8 cellular contexts compared by ENCODE assay signal in genomic region chr5:76582252-76583162, GRCh38. TPM values are rescaled to one million over a fixed set of nuclear protein-coding genes. Genes with fewer than 3 reads are reported as not detected.
A peak's percentile ranks its signal among the peaks of the same experiment; 100 is the strongest.
DNase-seq lines count a peak whose midpoint lies in the region; ATAC-seq and TF ChIP-seq lines count a peak whose summit lies in the region.

No MANE protein-coding gene starts in this region.

- intact Hi-C loops in CD14-positive monocyte (cut with micrococcal nuclease) = loop anchor here in 1 of 2 donors (5.0 to 10.0 kb wide), 2 partner anchors 35 to 178 kb away; partner anchors contain the start of gene IQGAP2

- no peaks in the 10 kb centered on the region for H3K9me3 Mint-ChIP-seq in CD14-positive monocyte
- no peaks in the 10 kb centered on the region for H3K9me3 Mint-ChIP-seq in activated naive CD8-positive, alpha-beta T cell treated with anti-CD3 and anti-CD28 coated beads for 36 hours
- H3K9me3 Mint-ChIP-seq in stimulated activated naive CD8-positive, alpha-beta T cell treated with anti-CD3 and anti-CD28 coated beads, Interleukin-15, Interleukin-2, amounts not matched to agents 100 ng/mL and 50 ng/mL, for 24 hours = no peaks in the 10 kb centered on the region

- peaks cover 28 to 40% of the 10 kb centered on the region in 2 donors for H3K36me3 Mint-ChIP-seq in CD14-positive monocyte
- peaks cover 1% of the 10 kb centered on the region for H3K36me3 Mint-ChIP-seq in activated naive CD8-positive, alpha-beta T cell treated with anti-CD3 and anti-CD28 coated beads for 36 hours
- H3K36me3 Mint-ChIP-seq in stimulated activated naive CD8-positive, alpha-beta T cell treated with anti-CD3 and anti-CD28 coated beads, Interleukin-15, Interleukin-2, amounts not matched to agents 100 ng/mL and 50 ng/mL, for 24 hours (ENCODE audit: low read depth) = no peaks in the 10 kb centered on the region

- no peak for TF ChIP-seq CTCF in CD14-positive monocyte (IDR thresholded peaks at IDR 0.05)

- peak; percentile 83 for ATAC-seq in GM19397 (IDR thresholded peaks at IDR 0.05; ENCODE audit: unreplicated experiment)
- ATAC-seq in HG03378 (IDR thresholded peaks at IDR 0.05; ENCODE audit: unreplicated experiment) = peak; percentile 87

- DNase-seq in CD14-positive monocyte (ENCODE audit: low spot score) = peak; percentile 69
- DNase-seq in activated naive CD8-positive, alpha-beta T cell treated with anti-CD3 and anti-CD28 coated beads for 36 hours = no peak
- no peak for DNase-seq in NCI-H2081 (lab: John Stamatoyannopoulos, UW)
- no peak for DNase-seq in nucleus accumbens (lab: John Stamatoyannopoulos, UW)
- DNase-seq in COLO668 (lab: John Stamatoyannopoulos, UW; ENCODE audit: unreplicated experiment) = no peak

- no peak overlapping the region for H3K4me3 Mint-ChIP-seq in CD14-positive monocyte
- no peak overlapping the region for H3K4me3 Mint-ChIP-seq in activated naive CD8-positive, alpha-beta T cell treated with anti-CD3 and anti-CD28 coated beads for 36 hours
- no peak overlapping the region for H3K4me3 Mint-ChIP-seq in stimulated activated naive CD8-positive, alpha-beta T cell treated with anti-CD3 and anti-CD28 coated beads, Interleukin-15, Interleukin-2, amounts not matched to agents 100 ng/mL and 50 ng/mL, for 24 hours

- H3K27ac Mint-ChIP-seq in CD14-positive monocyte = peak overlapping the region; percentile 44 to 84 (median 70)
- peak overlapping the region; percentile 51 for H3K27ac Mint-ChIP-seq in activated naive CD8-positive, alpha-beta T cell treated with anti-CD3 and anti-CD28 coated beads for 36 hours
- H3K27ac Mint-ChIP-seq in stimulated activated naive CD8-positive, alpha-beta T cell treated with anti-CD3 and anti-CD28 coated beads, Interleukin-15, Interleukin-2, amounts not matched to agents 100 ng/mL and 50 ng/mL, for 24 hours = peak overlapping the region; percentile 68

- peaks cover 0 to 1% (median 0%) of the 10 kb centered on the region in 3 donors for H3K27me3 Mint-ChIP-seq in CD14-positive monocyte (ENCODE audit: low read depth in 3 of 3)
- H3K27me3 Mint-ChIP-seq in activated naive CD8-positive, alpha-beta T cell treated with anti-CD3 and anti-CD28 coated beads for 36 hours = no peaks in the 10 kb centered on the region
- H3K27me3 Mint-ChIP-seq in stimulated activated naive CD8-positive, alpha-beta T cell treated with anti-CD3 and anti-CD28 coated beads, Interleukin-15, Interleukin-2, amounts not matched to agents 100 ng/mL and 50 ng/mL, for 24 hours = no peaks in the 10 kb centered on the region

- peaks cover 29% of the 10 kb centered on the region for H3K4me1 Mint-ChIP-seq in CD14-positive monocyte
- peaks cover 18% of the 10 kb centered on the region for H3K4me1 Mint-ChIP-seq in activated naive CD8-positive, alpha-beta T cell treated with anti-CD3 and anti-CD28 coated beads for 36 hours
- H3K4me1 Mint-ChIP-seq in stimulated activated naive CD8-positive, alpha-beta T cell treated with anti-CD3 and anti-CD28 coated beads, Interleukin-15, Interleukin-2, amounts not matched to agents 100 ng/mL and 50 ng/mL, for 24 hours (ENCODE audit: low read depth) = peaks cover 24% of the 10 kb centered on the region

RNA-seq across cellular contexts. Expression of gene F2RL2, which starts 40.7 kb away (rescaled TPM):
- under 1 TPM in 1 of 2 donors, not detected in 1; 0.14 TPM for polyA plus RNA-seq in CD14-positive monocyte
- total RNA-seq in activated naive CD8-positive, alpha-beta T cell treated with anti-CD3 and anti-CD28 coated beads for 36 hours = not detected
